ENCODE assay signal across 23 cellular contexts in genomic region chr6:82988904-82989303, GRCh38.
DNase-seq lines count a peak whose midpoint lies in the region; ATAC-seq and TF ChIP-seq lines count a peak whose summit lies in the region.
"Had no signal": no experiment of that assay in that cellular context is flagged by ENCODE, and none has a peak within 500 bp of the region (broad histone marks: within the 10 kb centered on the region; RNA-seq: fewer than 3 reads in every experiment).

No MANE protein-coding gene starts in this region.

- H3K36me3 Mint-ChIP-seq in HFFc6 (ENCODE audit: low read depth) = no peaks in the 10 kb centered on the region; the same call in 1 of the 2 replicates

- H3K4me3 ChIP-seq in choroid plexus epithelial cell (ENCODE audit: low read depth, low read length) = no peak overlapping the region
- no peak overlapping the region for H3K4me3 ChIP-seq in osteoblast (ENCODE audit: insufficient read depth, low read length)
- H3K4me3 ChIP-seq: HAP-1, lung, PC-9, vagina had no signal

- H3K27me3 ChIP-seq in osteoblast (ENCODE audit: insufficient read depth, low read length) = no peaks in the 10 kb centered on the region
- H3K27me3 ChIP-seq: vagina had no signal

- TF ChIP-seq CTCF in HFFc6 (IDR thresholded peaks at IDR 0.05) (no peak), choroid plexus epithelial cell (conservative IDR thresholded peaks at IDR 0.05; ENCODE audit: low read depth, low read length) (no peak), osteoblast (IDR thresholded peaks at IDR 0.05; ENCODE audit: extremely low read depth, low read depth, low read length) (no peak)

- no peaks in the 10 kb centered on the region for H3K79me2 ChIP-seq in osteoblast (ENCODE audit: insufficient read depth, low read length)
- H3K79me2 ChIP-seq: parathyroid adenoma had no signal

- no peaks in the 10 kb centered on the region for H4K20me1 ChIP-seq in osteoblast (ENCODE audit: insufficient read depth, low read length)

- DNase-seq in HFFc6 (peak; percentile 18), choroid plexus epithelial cell (ENCODE audit: low read depth) (peak; percentile 54), osteoblast (ENCODE audit: insufficient read length, low spot score, missing footprints) (no peak), COLO668 (lab: John Stamatoyannopoulos, UW; ENCODE audit: unreplicated experiment) (no peak)
- no peak for DNase-seq in stimulated activated naive CD4-positive, alpha-beta T cell (lab: John Stamatoyannopoulos, UW)
- DNase-seq: activated CD4-positive, alpha-beta T cell treated with anti-CD3 and anti-CD28 coated beads, Interleukin-2, amount 10 ng/mL, durations not matched to agents 24 days and 14 days; activated CD8-positive, alpha-beta memory T cell treated with anti-CD3 and anti-CD28 coated beads, Interleukin-2, amount 50 U/mL, for 48 hours; activated naive CD4-positive, alpha-beta T cell; aorta; COR-L47; cortex of kidney; Karpas-422; NCI-H1092 treated with DMSO at 0.1 percent for 48 hours; NCI-H2081 treated with DMSO at 0.1 percent for 48 hours; NCI-H526 treated with DMSO at 0.1 percent for 48 hours; PC-9 had no signal

- peaks cover 32% of the 10 kb centered on the region for H3K4me1 Mint-ChIP-seq in HFFc6 (ENCODE audit: low read depth)
- H3K4me1 Mint-ChIP-seq: activated CD4-positive, alpha-beta T cell treated with anti-CD3 and anti-CD28 coated beads, Interleukin-2, amount 10 ng/mL, durations not matched to agents 24 days and 14 days had no signal

- H3K9me3 Mint-ChIP-seq in HFFc6 = no peaks in the 10 kb centered on the region
- H3K9me3 Mint-ChIP-seq: activated CD4-positive, alpha-beta T cell treated with anti-CD3 and anti-CD28 coated beads, Interleukin-2, amount 10 ng/mL, durations not matched to agents 24 days and 14 days had no signal

- peak overlapping the region; percentile 19 for H3K27ac ChIP-seq in osteoblast (ENCODE audit: low read depth, low read length)
- H3K27ac ChIP-seq: parathyroid adenoma, PC-9, vagina had no signal

- peak overlapping the region; percentile 38 for H3K27ac Mint-ChIP-seq in HFFc6
- H3K27ac Mint-ChIP-seq: activated CD4-positive, alpha-beta T cell treated with anti-CD3 and anti-CD28 coated beads, Interleukin-2, amount 10 ng/mL, durations not matched to agents 24 days and 14 days had no signal

- no peaks in the 10 kb centered on the region for H3K9me3 ChIP-seq in osteoblast (ENCODE audit: low read depth, low read length)
- H3K9me3 ChIP-seq: HAP-1, vagina had no signal

- peaks cover 18% of the 10 kb centered on the region for H3K4me1 ChIP-seq in osteoblast (ENCODE audit: insufficient read depth, low read length)
- H3K4me1 ChIP-seq: parathyroid adenoma had no signal

- H3K27me3 Mint-ChIP-seq in HFFc6 (ENCODE audit: insufficient read depth) = no peaks in the 10 kb centered on the region; the same call in 1 of the 2 replicates
- H3K27me3 Mint-ChIP-seq: activated CD4-positive, alpha-beta T cell treated with anti-CD3 and anti-CD28 coated beads, Interleukin-2, amount 10 ng/mL, durations not matched to agents 24 days and 14 days had no signal

- no peaks in the 10 kb centered on the region for H3K36me3 ChIP-seq in osteoblast (ENCODE audit: insufficient read depth, low read length)
- H3K36me3 ChIP-seq: HAP-1, vagina had no signal

- H3K4me3 Mint-ChIP-seq in HFFc6 = no peak overlapping the region
- H3K4me3 Mint-ChIP-seq: activated CD4-positive, alpha-beta T cell treated with anti-CD3 and anti-CD28 coated beads, Interleukin-2, amount 10 ng/mL, durations not matched to agents 24 days and 14 days had no signal

- no peak overlapping the region for H2AFZ ChIP-seq in osteoblast (ENCODE audit: low read length)
- H2AFZ ChIP-seq: parathyroid adenoma, PC-9 had no signal

- peak; percentile 85 for ATAC-seq in SK-N-SH treated with all-trans-retinoic acid at 6 μM for 48 hours
- no peak for ATAC-seq in HG03135 (IDR thresholded peaks at IDR 0.05; ENCODE audit: unreplicated experiment)
- ATAC-seq in HG03108 (IDR thresholded peaks at IDR 0.05; ENCODE audit: unreplicated experiment) = no peak

- H3K4me2 ChIP-seq in osteoblast (ENCODE audit: insufficient read depth, low read length) = no peak overlapping the region
- H3K4me2 ChIP-seq: PC-9 had no signal

TF ChIP-seq in SK-N-SH treated with all-trans-retinoic acid at 6 μM for 48 hours, 23 proteins besides CTCF, POLR2A, EP300 and RAD21:
- TF ChIP-seq ZNF565 (CRISPR knock-in tag; conservative IDR thresholded peaks at IDR 0.05; ENCODE audit: low read depth) (no peak), POU6F1 (CRISPR knock-in tag; IDR thresholded peaks at IDR 0.05; ENCODE audit: borderline replicate concordance, low read depth) (no peak), ZNF8 (CRISPR knock-in tag; IDR thresholded peaks at IDR 0.05) (no peak), BACH2 (CRISPR knock-in tag; IDR thresholded peaks at IDR 0.05; ENCODE audit: borderline replicate concordance) (no peak), CSRNP3 (CRISPR knock-in tag; IDR thresholded peaks at IDR 0.05) (no peak), RARB (CRISPR knock-in tag; IDR thresholded peaks at IDR 0.05) (no peak), SNAI2 (CRISPR knock-in tag; IDR thresholded peaks at IDR 0.05) (no peak), CSDC2 (CRISPR knock-in tag; IDR thresholded peaks at IDR 0.05) (no peak), PATZ1 (CRISPR knock-in tag; IDR thresholded peaks at IDR 0.05; ENCODE audit: borderline replicate concordance) (no peak), TCF4 (CRISPR knock-in tag; IDR thresholded peaks at IDR 0.05; ENCODE audit: borderline replicate concordance) (no peak), ZFP3 (CRISPR knock-in tag; IDR thresholded peaks at IDR 0.05) (no peak)
TF ChIP-seq in SK-N-SH treated with all-trans-retinoic acid at 6 μM for 48 hours: peak in this region for 0.

Comparison
In these comparisons a context has a peak if more than half of its experiments do, and no peak if none do; other contexts are left out.
1. DNase-seq: peak in HFFc6 (single experiment) and choroid plexus epithelial cell (single experiment); none in osteoblast (single experiment), stimulated activated naive CD4-positive, alpha-beta T cell (0 of 6) and COLO668 (single experiment).